In the genomic region with DNA sequence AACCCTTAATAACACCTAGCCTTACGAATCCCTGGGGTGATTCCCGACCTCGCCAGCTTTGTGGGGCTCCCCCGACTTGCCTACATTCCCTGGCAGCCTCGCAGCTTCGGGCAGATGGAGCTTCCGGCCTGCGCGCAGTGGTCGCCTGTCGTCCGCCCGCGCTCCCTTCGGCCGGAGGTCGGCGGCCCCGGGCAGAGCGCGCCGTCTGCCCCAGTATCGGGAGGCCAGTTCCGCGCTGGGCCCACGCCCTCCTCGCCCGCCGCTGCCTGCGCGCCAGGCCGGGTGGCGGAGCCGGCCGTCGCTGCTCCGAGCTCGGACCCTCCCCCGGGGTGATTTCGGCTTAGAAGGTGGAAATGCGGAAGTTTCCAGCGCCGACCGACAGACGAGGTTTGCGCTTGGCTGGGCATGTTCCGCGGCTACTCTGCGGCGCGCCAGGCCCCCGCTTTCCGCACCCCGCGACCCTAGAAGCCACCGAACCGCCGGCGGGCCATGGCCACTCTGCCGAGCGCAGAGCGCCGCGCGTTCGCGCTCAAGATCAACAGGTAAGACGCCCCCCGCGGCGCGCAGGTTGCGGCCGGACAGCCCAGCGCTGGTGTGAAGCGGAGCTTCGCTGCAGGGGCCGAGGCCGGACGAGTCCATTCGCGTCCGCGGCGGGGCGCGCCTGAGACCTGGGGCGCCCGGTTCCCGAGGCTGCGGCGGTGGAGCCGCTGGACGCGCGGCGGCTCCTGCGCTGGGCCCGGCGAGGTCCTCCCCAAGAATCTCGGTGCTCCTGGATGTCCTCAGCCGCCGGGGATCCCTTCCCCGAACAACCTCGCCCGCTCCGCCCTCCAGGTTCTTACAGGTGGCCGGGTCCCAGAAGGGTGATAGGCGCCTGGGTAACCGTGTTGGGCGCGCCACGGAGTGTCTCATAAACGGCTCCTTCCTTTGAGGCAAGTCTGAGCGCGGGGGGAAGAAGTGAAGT, we compare ENCODE assay signal across 1 cellular context.
TF ChIP-seq lines count a peak whose summit lies in the region.

TSS of gene DOCK8 (plus strand) at position 378 of the 961 bp plus-strand sequence. CDS start at position 490, 112 bp downstream.

TF ChIP-seq in WTC11, 78 proteins besides CTCF, POLR2A, EP300 and RAD21 (continued from another document and continues in another):
- no peak for TF ChIP-seq STAT6 (CRISPR knock-in tag; conservative IDR thresholded peaks at IDR 0.05; ENCODE audit: low read depth)
- TF ChIP-seq ZNF671 (CRISPR knock-in tag; IDR thresholded peaks at IDR 0.05) = no peak
- TF ChIP-seq USF1 (CRISPR knock-in tag; IDR thresholded peaks at IDR 0.05) = no peak; the same call in 1 of the 2 replicates
- TF ChIP-seq SMAD3 (CRISPR knock-in tag; IDR thresholded peaks at IDR 0.05; ENCODE audit: borderline replicate concordance) = no peak
- TF ChIP-seq, protein P1, sequence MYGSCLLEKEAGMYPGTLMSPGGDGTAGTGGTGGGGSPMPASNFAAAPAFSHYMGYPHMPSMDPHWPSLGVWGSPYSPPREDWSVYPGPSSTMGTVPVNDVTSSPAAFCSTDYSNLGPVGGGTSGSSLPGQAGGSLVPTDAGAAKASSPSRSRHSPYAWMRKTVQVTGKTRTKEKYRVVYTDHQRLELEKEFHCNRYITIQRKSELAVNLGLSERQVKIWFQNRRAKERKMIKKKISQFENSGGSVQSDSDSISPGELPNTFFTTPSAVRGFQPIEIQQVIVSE (CRISPR knock-in tag; IDR thresholded peaks at IDR 0.05; ENCODE audit: borderline replicate concordance) = no peak
- TF ChIP-seq KAT7 (CRISPR knock-in tag; IDR thresholded peaks at IDR 0.05; ENCODE audit: borderline replicate concordance) = peak; percentile 64; the same call in 1 of the 2 replicates
- TF ChIP-seq, protein P2, sequence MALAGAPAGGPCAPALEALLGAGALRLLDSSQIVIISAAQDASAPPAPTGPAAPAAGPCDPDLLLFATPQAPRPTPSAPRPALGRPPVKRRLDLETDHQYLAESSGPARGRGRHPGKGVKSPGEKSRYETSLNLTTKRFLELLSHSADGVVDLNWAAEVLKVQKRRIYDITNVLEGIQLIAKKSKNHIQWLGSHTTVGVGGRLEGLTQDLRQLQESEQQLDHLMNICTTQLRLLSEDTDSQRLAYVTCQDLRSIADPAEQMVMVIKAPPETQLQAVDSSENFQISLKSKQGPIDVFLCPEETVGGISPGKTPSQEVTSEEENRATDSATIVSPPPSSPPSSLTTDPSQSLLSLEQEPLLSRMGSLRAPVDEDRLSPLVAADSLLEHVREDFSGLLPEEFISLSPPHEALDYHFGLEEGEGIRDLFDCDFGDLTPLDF (CRISPR knock-in tag; IDR thresholded peaks at IDR 0.05) = no peak
- TF ChIP-seq ZNF317 (CRISPR knock-in tag; IDR thresholded peaks at IDR 0.05; ENCODE audit: borderline replicate concordance, low read depth) = peak; percentile 35; the same call in 1 of the 2 replicates
- no peak for TF ChIP-seq SOX15 (CRISPR knock-in tag; IDR thresholded peaks at IDR 0.05)
- TF ChIP-seq ZNF263 (CRISPR knock-in tag; IDR thresholded peaks at IDR 0.05; ENCODE audit: low read depth) = peak; percentile 99
- TF ChIP-seq ZBTB21 (CRISPR knock-in tag; IDR thresholded peaks at IDR 0.05; ENCODE audit: borderline replicate concordance) = peak; percentile 69; the same call in 1 of the 2 replicates
- TF ChIP-seq IRF2 (CRISPR knock-in tag; IDR thresholded peaks at IDR 0.05; ENCODE audit: borderline replicate concordance, low read depth) = no peak
- TF ChIP-seq ETV6 (CRISPR knock-in tag; IDR thresholded peaks at IDR 0.05) = peak; percentile 80
- TF ChIP-seq ZNF219 (CRISPR knock-in tag; IDR thresholded peaks at IDR 0.05; ENCODE audit: borderline replicate concordance) = no peak; the same call in 1 of the 2 replicates
- no peak for TF ChIP-seq JAZF1 (CRISPR knock-in tag; IDR thresholded peaks at IDR 0.05)
- no peak for TF ChIP-seq NFE2L1 (CRISPR knock-in tag; IDR thresholded peaks at IDR 0.05)
- TF ChIP-seq ZNF512 (CRISPR knock-in tag; IDR thresholded peaks at IDR 0.05; ENCODE audit: borderline replicate concordance) = no peak
- TF ChIP-seq ZNF232 (CRISPR knock-in tag; IDR thresholded peaks at IDR 0.05) = 0 out of 2 replicates have a peak, but pooled peaks have one; percentile 22
- TF ChIP-seq ZSCAN18 (CRISPR knock-in tag; IDR thresholded peaks at IDR 0.05) = no peak
- TF ChIP-seq ATF3 (CRISPR knock-in tag; conservative IDR thresholded peaks at IDR 0.05) = no peak
- TF ChIP-seq ZNF423 (CRISPR knock-in tag; IDR thresholded peaks at IDR 0.05) = peak; percentile 46; the same call in 1 of the 2 replicates
- no peak for TF ChIP-seq AR (CRISPR knock-in tag; IDR thresholded peaks at IDR 0.05)
- TF ChIP-seq ZNF281 (CRISPR knock-in tag; IDR thresholded peaks at IDR 0.05) = no peak
- TF ChIP-seq NFATC4 (CRISPR knock-in tag; IDR thresholded peaks at IDR 0.05) = no peak
- TF ChIP-seq CREB1 (CRISPR knock-in tag; IDR thresholded peaks at IDR 0.05) = no peak
- TF ChIP-seq MYBL2 (CRISPR knock-in tag; IDR thresholded peaks at IDR 0.05) = peak; percentile 43; the same call in 1 of the 2 replicates
- TF ChIP-seq E2F4 (CRISPR knock-in tag; IDR thresholded peaks at IDR 0.05; ENCODE audit: borderline replicate concordance, low read depth) = 0 out of 2 replicates have a peak, but pooled peaks have one; percentile 52
- TF ChIP-seq GABPB1 (CRISPR knock-in tag; IDR thresholded peaks at IDR 0.05) = 0 out of 2 replicates have a peak, but pooled peaks have one; percentile 17
- no peak for TF ChIP-seq MLX (CRISPR knock-in tag; IDR thresholded peaks at IDR 0.05)
- no peak for TF ChIP-seq NFYB (CRISPR knock-in tag; conservative IDR thresholded peaks at IDR 0.05; ENCODE audit: low read depth)
- peak; percentile 34; the same call in 1 of the 2 replicates for TF ChIP-seq ZNF416 (CRISPR knock-in tag; IDR thresholded peaks at IDR 0.05)
- TF ChIP-seq, protein P3, sequence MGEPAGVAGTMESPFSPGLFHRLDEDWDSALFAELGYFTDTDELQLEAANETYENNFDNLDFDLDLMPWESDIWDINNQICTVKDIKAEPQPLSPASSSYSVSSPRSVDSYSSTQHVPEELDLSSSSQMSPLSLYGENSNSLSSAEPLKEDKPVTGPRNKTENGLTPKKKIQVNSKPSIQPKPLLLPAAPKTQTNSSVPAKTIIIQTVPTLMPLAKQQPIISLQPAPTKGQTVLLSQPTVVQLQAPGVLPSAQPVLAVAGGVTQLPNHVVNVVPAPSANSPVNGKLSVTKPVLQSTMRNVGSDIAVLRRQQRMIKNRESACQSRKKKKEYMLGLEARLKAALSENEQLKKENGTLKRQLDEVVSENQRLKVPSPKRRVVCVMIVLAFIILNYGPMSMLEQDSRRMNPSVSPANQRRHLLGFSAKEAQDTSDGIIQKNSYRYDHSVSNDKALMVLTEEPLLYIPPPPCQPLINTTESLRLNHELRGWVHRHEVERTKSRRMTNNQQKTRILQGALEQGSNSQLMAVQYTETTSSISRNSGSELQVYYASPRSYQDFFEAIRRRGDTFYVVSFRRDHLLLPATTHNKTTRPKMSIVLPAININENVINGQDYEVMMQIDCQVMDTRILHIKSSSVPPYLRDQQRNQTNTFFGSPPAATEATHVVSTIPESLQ (CRISPR knock-in tag; IDR thresholded peaks at IDR 0.05) = no peak
- no peak for TF ChIP-seq HMGA2 (CRISPR knock-in tag; IDR thresholded peaks at IDR 0.05)
